8 cellular contexts compared by ENCODE assay signal in genomic region chr7:727806-728460, GRCh38. TPM values are rescaled to one million over a fixed set of nuclear protein-coding genes. Genes with fewer than 3 reads are reported as not detected.
A peak's percentile ranks its signal among the peaks of the same experiment; 100 is the strongest.
DNase-seq lines count a peak whose midpoint lies in the region; ATAC-seq and TF ChIP-seq lines count a peak whose summit lies in the region.

No MANE protein-coding gene starts in this region.

- H3K27me3 Mint-ChIP-seq in activated naive CD8-positive, alpha-beta T cell treated with anti-CD3 and anti-CD28 coated beads, Interleukin-2, amount 50 U/mL, for 24 hours: no peaks in the 10 kb centered on the region

- peaks cover 33% of the 10 kb centered on the region for H3K4me1 Mint-ChIP-seq in activated naive CD8-positive, alpha-beta T cell treated with anti-CD3 and anti-CD28 coated beads, Interleukin-2, amount 50 U/mL, for 24 hours

- intact Hi-C loops in cardiac septum (cut with DNase I): loop anchor here (5.0 kb wide), 2 partner anchors 61 to 76 kb away; no protein-coding TSS in a partner anchor
- intact Hi-C loops in left ventricle myocardium superior (cut with micrococcal nuclease): no loop called here
- intact Hi-C loops in left lung (cut with DNase I): no loop called here
- intact Hi-C loops in vagina (cut with DNase I): no loop called here

- DNase-seq in cardiac septum (ENCODE audit: low spot score) (peak; percentile 65), left ventricle myocardium superior (no peak), left lung (peak; percentile 20 to 24), vagina (ENCODE audit: extremely low spot score in 2 of 2) (no peak), NCI-H510A (lab: John Stamatoyannopoulos, UW) (no peak), NCI-H1105 treated with DMSO at 0.1 percent for 48 hours (lab: John Stamatoyannopoulos, UW) (no peak)
- DNase-seq in activated naive CD8-positive, alpha-beta T cell treated with anti-CD3 and anti-CD28 coated beads, Interleukin-2, amount 50 U/mL, for 24 hours: no peak

- TF ChIP-seq CTCF in left lung (IDR thresholded peaks at IDR 0.05) (no peak), vagina (IDR thresholded peaks at IDR 0.05) (no peak)

- peaks cover 6 to 17% of the 10 kb centered on the region in 2 donors for H3K4me1 ChIP-seq in left lung
- peaks cover 33% of the 10 kb centered on the region for H3K4me1 ChIP-seq in vagina

- no peaks in the 10 kb centered on the region for H3K9me3 ChIP-seq in left lung
- H3K9me3 ChIP-seq in vagina: no peaks in the 10 kb centered on the region

- peaks cover 55% of the 10 kb centered on the region for H3K36me3 Mint-ChIP-seq in activated naive CD8-positive, alpha-beta T cell treated with anti-CD3 and anti-CD28 coated beads, Interleukin-2, amount 50 U/mL, for 24 hours (ENCODE audit: low read depth)

- H3K9me3 Mint-ChIP-seq in activated naive CD8-positive, alpha-beta T cell treated with anti-CD3 and anti-CD28 coated beads, Interleukin-2, amount 50 U/mL, for 24 hours: peaks cover 6% of the 10 kb centered on the region

- no peak for ATAC-seq in left ventricle myocardium superior
- ATAC-seq in activated naive CD8-positive, alpha-beta T cell treated with anti-CD3 and anti-CD28 coated beads, Interleukin-2, amount 50 U/mL, for 24 hours: no peak
- ATAC-seq in left lung: no peak
- no peak for ATAC-seq in GM18502 (IDR thresholded peaks at IDR 0.05; ENCODE audit: poor library complexity, unreplicated experiment)

- peak overlapping the region; percentile 73 to 75 for H3K4me3 ChIP-seq in left lung
- peak overlapping the region; percentile 65 to 93 for H3K4me3 ChIP-seq in vagina

- H3K4me3 Mint-ChIP-seq in activated naive CD8-positive, alpha-beta T cell treated with anti-CD3 and anti-CD28 coated beads, Interleukin-2, amount 50 U/mL, for 24 hours: peak overlapping the region; percentile 86

- peaks cover 0 to 30% of the 10 kb centered on the region in 2 donors for H3K36me3 ChIP-seq in left lung
- H3K36me3 ChIP-seq in vagina: peaks cover 0 to 30% of the 10 kb centered on the region in 2 donors

- H3K27ac ChIP-seq in left lung (no peak overlapping the region), vagina (no peak overlapping the region)

- H3K27ac Mint-ChIP-seq in activated naive CD8-positive, alpha-beta T cell treated with anti-CD3 and anti-CD28 coated beads, Interleukin-2, amount 50 U/mL, for 24 hours: peak overlapping the region; percentile 77

- H3K27me3 ChIP-seq in left lung (no peaks in the 10 kb centered on the region), vagina (no peaks in the 10 kb centered on the region)

- no peak for TF ChIP-seq POLR2A in vagina (IDR thresholded peaks at IDR 0.05)

RNA-seq across cellular contexts. Expression of gene PRKAR1B, which starts 0.9 kb away (rescaled TPM):
- 13.5 TPM for total RNA-seq in cardiac septum
- 16.5 TPM for total RNA-seq in left ventricle myocardium superior
- 10 to 100 TPM; 16.3 to 19.6 TPM for total RNA-seq in left lung
- total RNA-seq in vagina: 31.4 TPM

RNA-seq across cellular contexts. Expression of gene DNAAF5, which starts 1.4 kb away (rescaled TPM):
- total RNA-seq in cardiac septum (22.1 TPM), left ventricle myocardium superior (22.8 TPM), left lung (10 to 100 TPM; 19.9 to 28.3 TPM), vagina (29.7 TPM)

Comparison
In these comparisons a context has a peak if more than half of its experiments do, and no peak if none do; other contexts are left out.
1. DNase-seq: peak in cardiac septum (single experiment) and left lung (2 of 2); none in left ventricle myocardium superior (single experiment), activated naive CD8-positive, alpha-beta T cell treated with anti-CD3 and anti-CD28 coated beads, Interleukin-2, amount 50 U/mL, for 24 hours (single experiment), vagina (0 of 2), NCI-H510A (single experiment) and NCI-H1105 treated with DMSO at 0.1 percent for 48 hours (single experiment).